ENCODE assay signal across 8 cellular contexts in genomic region chr10:43671659-43672555, GRCh38. TPM values are rescaled to one million over a fixed set of nuclear protein-coding genes. Genes with fewer than 3 reads are reported as not detected.
DNase-seq lines count a peak whose midpoint lies in the region; ATAC-seq and TF ChIP-seq lines count a peak whose summit lies in the region.

No MANE protein-coding gene starts in this region.

- H3K4me1 Mint-ChIP-seq in natural killer cell treated with Interleukin-12 subunit alpha and Interleukin-12 subunit beta and Interleukin-15 and Interleukin-18, amount 100 ng/mL, for 72 hours (ENCODE audit: low read depth in 2 of 2) = peaks cover 8 to 10% of the 10 kb centered on the region in 2 donors

- TF ChIP-seq CTCF in fibroblast of mammary gland (conservative IDR thresholded peaks at IDR 0.05; ENCODE audit: control insufficient read depth, insufficient read depth, low read depth, low read length) = peak; percentile 66

- H3K27me3 Mint-ChIP-seq in natural killer cell treated with Interleukin-12 subunit alpha and Interleukin-12 subunit beta and Interleukin-15 and Interleukin-18, amount 100 ng/mL, for 72 hours = peaks cover 22 to 29% of the 10 kb centered on the region in 2 donors

- ATAC-seq in activated CD4-positive, CD25-positive, alpha-beta regulatory T cell treated with anti-CD3 and anti-CD28 coated beads, Interleukin-2, amount 50 U/mL, for 24 hours = peak; percentile 42 to 55
- ATAC-seq in HG02884 (IDR thresholded peaks at IDR 0.05; ENCODE audit: unreplicated experiment) = peak; percentile 74
- ATAC-seq in natural killer cell treated with Interleukin-12 subunit alpha and Interleukin-12 subunit beta and Interleukin-15 and Interleukin-18, amount 100 ng/mL, for 72 hours = peak; percentile 60

- H3K4me3 ChIP-seq in fibroblast of mammary gland (ENCODE audit: control insufficient read depth, low read depth, low read length) = no peak overlapping the region

- H3K4me3 Mint-ChIP-seq in natural killer cell treated with Interleukin-12 subunit alpha and Interleukin-12 subunit beta and Interleukin-15 and Interleukin-18, amount 100 ng/mL, for 72 hours = no peak overlapping the region

- no peaks in the 10 kb centered on the region for H3K36me3 Mint-ChIP-seq in natural killer cell treated with Interleukin-12 subunit alpha and Interleukin-12 subunit beta and Interleukin-15 and Interleukin-18, amount 100 ng/mL, for 72 hours

- no peaks in the 10 kb centered on the region for H3K9me3 Mint-ChIP-seq in natural killer cell treated with Interleukin-12 subunit alpha and Interleukin-12 subunit beta and Interleukin-15 and Interleukin-18, amount 100 ng/mL, for 72 hours

- no peak overlapping the region for H3K27ac Mint-ChIP-seq in natural killer cell treated with Interleukin-12 subunit alpha and Interleukin-12 subunit beta and Interleukin-15 and Interleukin-18, amount 100 ng/mL, for 72 hours

- no peak for DNase-seq in activated CD4-positive, CD25-positive, alpha-beta regulatory T cell treated with anti-CD3 and anti-CD28 coated beads, Interleukin-2, amount 50 U/mL, for 72 hours
- DNase-seq in NCI-H460 (ENCODE audit: extremely low read depth, low read depth) (peak; percentile 74), fibroblast of mammary gland (ENCODE audit: low read depth) (peak; percentile 75), NCI-H187 treated with DMSO at 0.1 percent for 48 hours (lab: John Stamatoyannopoulos, UW) (no peak)
- DNase-seq in activated CD8-positive, alpha-beta memory T cell treated with anti-CD3 and anti-CD28 coated beads, Interleukin-2, amount 50 U/mL, for 1 hour (ENCODE audit: extremely low read depth) = peak; percentile 20
- DNase-seq in natural killer cell treated with Interleukin-12 subunit alpha and Interleukin-12 subunit beta and Interleukin-15 and Interleukin-18, amount 100 ng/mL, for 72 hours (ENCODE audit: low spot score) = no peak

RNA-seq across cellular contexts. Expression of gene ZNF32, which starts 23.2 kb away (rescaled TPM):
- total RNA-seq in NCI-H460 (2014; rRNA removed; shearing (Covaris generic)) = 37.2 and 42.7 TPM in 2 replicates
- polyA plus RNA-seq in NCI-H460 (2014; cell fraction: nucleus; rRNA removed) = 26.5 and 30.4 TPM in 2 replicates
- 10 to 100 TPM in 1 of 2 donors, 1 to 10 TPM in 1; 4.9 to 12.4 TPM for total RNA-seq in natural killer cell treated with Interleukin-12 subunit alpha and Interleukin-12 subunit beta and Interleukin-15 and Interleukin-18, amount 100 ng/mL, for 72 hours

Comparison
In these comparisons a context has a peak if more than half of its experiments do, and no peak if none do; other contexts are left out.
1. DNase-seq: peak in NCI-H460 (single experiment), activated CD8-positive, alpha-beta memory T cell treated with anti-CD3 and anti-CD28 coated beads, Interleukin-2, amount 50 U/mL, for 1 hour (single experiment) and fibroblast of mammary gland (single experiment); none in activated CD4-positive, CD25-positive, alpha-beta regulatory T cell treated with anti-CD3 and anti-CD28 coated beads, Interleukin-2, amount 50 U/mL, for 72 hours (single experiment), natural killer cell treated with Interleukin-12 subunit alpha and Interleukin-12 subunit beta and Interleukin-15 and Interleukin-18, amount 100 ng/mL, for 72 hours (single experiment) and NCI-H187 treated with DMSO at 0.1 percent for 48 hours (single experiment).
2. Peak in every context shown above with its lines, with median percentiles within 50 percentile points of each other: ATAC-seq.